In genomic region chr10:50470345-50470744, GRCh38 we compare ENCODE assay signal across 1 cellular context.
TF ChIP-seq lines count a peak whose summit lies in the region.

No MANE protein-coding gene starts in this region.

TF ChIP-seq in GM23338, 12 proteins besides CTCF, POLR2A, EP300 and RAD21 (continued from another document):
- TF ChIP-seq ZNF462 (CRISPR knock-in tag; IDR thresholded peaks at IDR 0.05): no peak
- TF ChIP-seq EZH2phosphoT487 (IDR thresholded peaks at IDR 0.05; ENCODE audit: unreplicated experiment): no peak
- no peak for TF ChIP-seq EZH2 (IDR thresholded peaks at IDR 0.05; ENCODE audit: low read depth, unreplicated experiment)
- no peak for TF ChIP-seq NANOG (IDR thresholded peaks at IDR 0.05; ENCODE audit: borderline replicate concordance)
- TF ChIP-seq CREB1 (CRISPR knock-in tag; IDR thresholded peaks at IDR 0.05; ENCODE audit: low read depth): no peak
